Comparison of ENCODE assay signal across 1 cellular context in the genomic region with DNA sequence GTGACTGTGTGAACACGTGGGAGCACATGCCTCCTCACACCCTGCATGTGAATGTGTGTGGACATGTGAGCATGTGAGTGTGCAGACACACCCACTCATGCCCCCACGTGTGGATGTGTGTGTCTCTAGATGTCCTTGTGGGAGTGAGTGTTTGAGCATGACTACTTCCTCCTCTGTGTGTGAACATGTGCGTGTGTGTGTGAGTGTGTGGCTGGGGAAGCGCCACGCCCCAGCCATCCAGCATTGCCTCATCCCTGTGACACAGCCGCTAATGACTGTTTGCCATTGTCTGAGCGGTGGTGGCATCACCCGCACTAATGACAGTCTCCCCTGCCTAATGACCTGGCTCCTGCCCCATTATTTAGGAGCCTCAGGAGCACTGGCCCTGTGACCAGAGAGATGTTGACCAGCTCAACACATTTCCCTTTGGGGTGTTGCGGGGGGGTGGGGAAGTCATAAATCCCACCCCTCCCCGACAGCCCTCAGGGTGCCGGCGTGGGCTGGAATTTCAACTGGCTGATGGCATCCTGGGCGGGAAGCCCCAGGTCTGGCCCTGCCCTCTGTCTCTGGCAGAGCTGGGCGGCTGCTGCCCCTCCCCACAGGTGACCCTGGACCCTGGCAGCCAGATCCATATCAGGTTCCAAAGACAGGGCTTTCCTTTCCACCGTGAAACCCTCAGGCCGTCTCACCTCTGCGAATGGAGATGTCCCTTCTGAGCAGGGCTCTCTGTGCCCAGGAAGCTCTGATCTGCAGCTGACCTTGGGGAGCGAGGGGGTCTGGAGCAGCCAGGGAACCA.
TF ChIP-seq lines count a peak whose summit lies in the region.

No MANE protein-coding gene starts in this region.

TF ChIP-seq in HEK293, 187 proteins besides CTCF, POLR2A, EP300 and RAD21 (continued from another document and continues in another):
- peak; percentile 99 for TF ChIP-seq ZFHX2 (tag by site-specific recombination; conservative IDR thresholded peaks at IDR 0.05)
- TF ChIP-seq ZSCAN16 (tag by site-specific recombination; IDR thresholded peaks at IDR 0.05) = no peak
- no peak for TF ChIP-seq ZNF48 (tag by site-specific recombination; IDR thresholded peaks at IDR 0.05)
- TF ChIP-seq ZBTB48 (tag by site-specific recombination; IDR thresholded peaks at IDR 0.05) = 0 out of 2 replicates have a peak, but pooled peaks have one; percentile 18
- TF ChIP-seq, protein P1, sequence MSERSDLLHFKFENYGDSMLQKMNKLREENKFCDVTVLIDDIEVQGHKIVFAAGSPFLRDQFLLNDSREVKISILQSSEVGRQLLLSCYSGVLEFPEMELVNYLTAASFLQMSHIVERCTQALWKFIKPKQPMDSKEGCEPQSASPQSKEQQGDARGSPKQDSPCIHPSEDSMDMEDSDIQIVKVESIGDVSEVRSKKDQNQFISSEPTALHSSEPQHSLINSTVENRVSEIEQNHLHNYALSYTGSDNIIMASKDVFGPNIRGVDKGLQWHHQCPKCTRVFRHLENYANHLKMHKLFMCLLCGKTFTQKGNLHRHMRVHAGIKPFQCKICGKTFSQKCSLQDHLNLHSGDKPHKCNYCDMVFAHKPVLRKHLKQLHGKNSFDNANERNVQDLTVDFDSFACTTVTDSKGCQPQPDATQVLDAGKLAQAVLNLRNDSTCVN (tag by site-specific recombination; optimal IDR thresholded peaks at IDR 0.05) = no peak
- TF ChIP-seq ZNF248 (tag by site-specific recombination; IDR thresholded peaks at IDR 0.05) = no peak
- TF ChIP-seq, protein P2, sequence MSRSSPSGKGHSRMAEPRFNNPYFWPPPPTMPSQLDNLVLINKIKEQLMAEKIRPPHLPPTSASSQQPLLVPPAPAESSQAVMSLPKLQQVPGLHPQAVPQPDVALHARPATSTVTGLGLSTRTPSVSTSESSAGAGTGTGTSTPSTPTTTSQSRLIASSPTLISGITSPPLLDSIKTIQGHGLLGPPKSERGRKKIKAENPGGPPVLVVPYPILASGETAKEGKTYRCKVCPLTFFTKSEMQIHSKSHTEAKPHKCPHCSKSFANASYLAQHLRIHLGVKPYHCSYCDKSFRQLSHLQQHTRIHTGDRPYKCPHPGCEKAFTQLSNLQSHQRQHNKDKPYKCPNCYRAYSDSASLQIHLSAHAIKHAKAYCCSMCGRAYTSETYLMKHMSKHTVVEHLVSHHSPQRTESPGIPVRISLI (tag by site-specific recombination; IDR thresholded peaks at IDR 0.05) = no peak
- TF ChIP-seq ZNF501 (tag by site-specific recombination; IDR thresholded peaks at IDR 0.05) = no peak
- TF ChIP-seq ZSCAN23 (tag by site-specific recombination; IDR thresholded peaks at IDR 0.05) = no peak
- TF ChIP-seq ZNF768 (tag by site-specific recombination; IDR thresholded peaks at IDR 0.05) = no peak
- no peak for TF ChIP-seq ZNF529 (tag by site-specific recombination; IDR thresholded peaks at IDR 0.05; ENCODE audit: insufficient replicate concordance)
- TF ChIP-seq, protein P3, sequence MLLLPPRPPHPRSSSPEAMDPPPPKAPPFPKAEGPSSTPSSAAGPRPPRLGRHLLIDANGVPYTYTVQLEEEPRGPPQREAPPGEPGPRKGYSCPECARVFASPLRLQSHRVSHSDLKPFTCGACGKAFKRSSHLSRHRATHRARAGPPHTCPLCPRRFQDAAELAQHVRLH (tag by site-specific recombination; IDR thresholded peaks at IDR 0.05) = no peak
- no peak for TF ChIP-seq ZNF76 (tag by site-specific recombination; IDR thresholded peaks at IDR 0.05; ENCODE audit: borderline replicate concordance, low read depth)
- TF ChIP-seq ZBTB21 (tag by site-specific recombination; IDR thresholded peaks at IDR 0.05) = peak; percentile 88
- TF ChIP-seq ZFP69B (tag by site-specific recombination; IDR thresholded peaks at IDR 0.05) = no peak
- TF ChIP-seq, protein P4, sequence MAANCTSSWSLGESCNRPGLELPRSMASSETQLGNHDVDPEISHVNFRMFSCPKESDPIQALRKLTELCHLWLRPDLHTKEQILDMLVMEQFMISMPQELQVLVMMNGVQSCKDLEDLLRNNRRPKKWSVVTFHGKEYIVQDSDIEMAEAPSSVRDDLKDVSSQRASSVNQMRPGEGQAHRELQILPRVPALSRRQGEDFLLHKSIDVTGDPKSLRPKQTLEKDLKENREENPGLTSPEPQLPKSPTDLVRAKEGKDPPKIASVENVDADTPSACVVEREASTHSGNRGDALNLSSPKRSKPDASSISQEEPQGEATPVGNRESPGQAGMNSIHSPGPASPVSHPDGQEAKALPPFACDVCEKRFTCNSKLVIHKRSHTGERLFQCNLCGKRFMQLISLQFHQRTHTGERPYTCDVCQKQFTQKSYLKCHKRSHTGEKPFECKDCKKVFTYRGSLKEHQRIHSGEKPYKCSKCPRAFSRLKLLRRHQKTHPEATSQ (tag by site-specific recombination; IDR thresholded peaks at IDR 0.05) = no peak
- no peak for TF ChIP-seq ZFP3 (tag by site-specific recombination; IDR thresholded peaks at IDR 0.05; ENCODE audit: low read depth)
- TF ChIP-seq ZNF530 (tag by site-specific recombination; IDR thresholded peaks at IDR 0.05; ENCODE audit: low read depth) = no peak
- TF ChIP-seq ZNF596 (tag by site-specific recombination; IDR thresholded peaks at IDR 0.05) = no peak
- TF ChIP-seq ZNF350 (tag by site-specific recombination; IDR thresholded peaks at IDR 0.05) = no peak
- TF ChIP-seq IKZF3 (tag by site-specific recombination; IDR thresholded peaks at IDR 0.05) = no peak
- TF ChIP-seq ZNF366 (tag by site-specific recombination; conservative IDR thresholded peaks at IDR 0.05) = peak; percentile 83
- no peak for TF ChIP-seq GLI2 (tag by site-specific recombination; IDR thresholded peaks at IDR 0.05; ENCODE audit: borderline replicate concordance, low read depth)
- TF ChIP-seq ZNF146 (tag by site-specific recombination; IDR thresholded peaks at IDR 0.05) = no peak
- peak; percentile 96 for TF ChIP-seq KLF1 (tag by site-specific recombination; IDR thresholded peaks at IDR 0.05)
- no peak for TF ChIP-seq ZNF184 (tag by site-specific recombination; IDR thresholded peaks at IDR 0.05)
- TF ChIP-seq BCL11B (tag by site-specific recombination; IDR thresholded peaks at IDR 0.05; ENCODE audit: low read depth) = 0 out of 2 replicates have a peak, but pooled peaks have one; percentile 11
- no peak for TF ChIP-seq ZNF19 (tag by site-specific recombination; IDR thresholded peaks at IDR 0.05; ENCODE audit: low read depth)
- TF ChIP-seq ZNF843 (tag by site-specific recombination; IDR thresholded peaks at IDR 0.05) = peak; percentile 65; the same call in 1 of the 2 replicates
- TF ChIP-seq ZBTB7A (tag by site-specific recombination; IDR thresholded peaks at IDR 0.05; ENCODE audit: low read depth) = no peak
- TF ChIP-seq ZNF776 (tag by site-specific recombination; IDR thresholded peaks at IDR 0.05; ENCODE audit: borderline replicate concordance) = peak; percentile 38; the same call in 1 of the 2 replicates
- TF ChIP-seq REPIN1 (tag by site-specific recombination; IDR thresholded peaks at IDR 0.05; ENCODE audit: low read depth) = no peak
- TF ChIP-seq, protein P5, sequence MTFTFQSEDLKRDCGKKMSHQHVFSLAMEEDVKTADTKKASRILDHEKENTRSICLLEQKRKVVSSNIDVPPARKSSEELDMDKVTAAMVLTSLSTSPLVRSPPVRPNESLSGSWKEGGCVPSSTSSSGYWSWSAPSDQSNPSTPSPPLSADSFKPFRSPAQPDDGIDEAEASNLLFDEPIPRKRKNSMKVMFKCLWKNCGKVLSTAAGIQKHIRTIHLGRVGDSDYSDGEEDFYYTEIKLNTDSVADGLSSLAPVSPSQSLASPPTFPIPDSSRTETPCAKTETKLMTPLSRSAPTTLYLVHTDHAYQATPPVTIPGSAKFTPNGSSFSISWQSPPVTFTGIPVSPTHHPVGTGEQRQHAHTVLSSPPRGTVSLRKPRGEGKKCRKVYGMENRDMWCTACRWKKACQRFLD (tag by site-specific recombination; IDR thresholded peaks at IDR 0.05) = no peak
- no peak for TF ChIP-seq ZNF549 (tag by site-specific recombination; IDR thresholded peaks at IDR 0.05)
- TF ChIP-seq SALL2 (tag by site-specific recombination; IDR thresholded peaks at IDR 0.05; ENCODE audit: borderline replicate concordance) = no peak
- no peak for TF ChIP-seq ZNF558 (tag by site-specific recombination; IDR thresholded peaks at IDR 0.05)
- no peak for TF ChIP-seq ZNF416 (tag by site-specific recombination; IDR thresholded peaks at IDR 0.05)
- TF ChIP-seq ZNF24 (tag by site-specific recombination; IDR thresholded peaks at IDR 0.05) = peak; percentile 87
- TF ChIP-seq, protein P6, sequence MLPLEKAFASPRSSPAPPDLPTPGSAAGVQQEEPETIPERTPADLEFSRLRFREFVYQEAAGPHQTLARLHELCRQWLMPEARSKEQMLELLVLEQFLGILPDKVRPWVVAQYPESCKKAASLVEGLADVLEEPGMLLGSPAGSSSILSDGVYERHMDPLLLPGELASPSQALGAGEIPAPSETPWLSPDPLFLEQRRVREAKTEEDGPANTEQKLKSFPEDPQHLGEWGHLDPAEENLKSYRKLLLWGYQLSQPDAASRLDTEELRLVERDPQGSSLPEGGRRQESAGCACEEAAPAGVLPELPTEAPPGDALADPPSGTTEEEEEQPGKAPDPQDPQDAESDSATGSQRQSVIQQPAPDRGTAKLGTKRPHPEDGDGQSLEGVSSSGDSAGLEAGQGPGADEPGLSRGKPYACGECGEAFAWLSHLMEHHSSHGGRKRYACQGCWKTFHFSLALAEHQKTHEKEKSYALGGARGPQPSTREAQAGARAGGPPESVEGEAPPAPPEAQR (tag by site-specific recombination; IDR thresholded peaks at IDR 0.05) = peak; percentile 39; the same call in 1 of the 2 replicates
- TF ChIP-seq, protein P7, sequence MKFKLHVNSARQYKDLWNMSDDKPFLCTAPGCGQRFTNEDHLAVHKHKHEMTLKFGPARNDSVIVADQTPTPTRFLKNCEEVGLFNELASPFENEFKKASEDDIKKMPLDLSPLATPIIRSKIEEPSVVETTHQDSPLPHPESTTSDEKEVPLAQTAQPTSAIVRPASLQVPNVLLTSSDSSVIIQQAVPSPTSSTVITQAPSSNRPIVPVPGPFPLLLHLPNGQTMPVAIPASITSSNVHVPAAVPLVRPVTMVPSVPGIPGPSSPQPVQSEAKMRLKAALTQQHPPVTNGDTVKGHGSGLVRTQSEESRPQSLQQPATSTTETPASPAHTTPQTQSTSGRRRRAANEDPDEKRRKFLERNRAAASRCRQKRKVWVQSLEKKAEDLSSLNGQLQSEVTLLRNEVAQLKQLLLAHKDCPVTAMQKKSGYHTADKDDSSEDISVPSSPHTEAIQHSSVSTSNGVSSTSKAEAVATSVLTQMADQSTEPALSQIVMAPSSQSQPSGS (tag by site-specific recombination; IDR thresholded peaks at IDR 0.05; ENCODE audit: low read depth) = no peak
- TF ChIP-seq YY2 (tag by site-specific recombination; IDR thresholded peaks at IDR 0.05) = peak; percentile 80
- no peak for TF ChIP-seq ZNF560 (tag by site-specific recombination; IDR thresholded peaks at IDR 0.05; ENCODE audit: borderline replicate concordance)
- TF ChIP-seq, protein P8, sequence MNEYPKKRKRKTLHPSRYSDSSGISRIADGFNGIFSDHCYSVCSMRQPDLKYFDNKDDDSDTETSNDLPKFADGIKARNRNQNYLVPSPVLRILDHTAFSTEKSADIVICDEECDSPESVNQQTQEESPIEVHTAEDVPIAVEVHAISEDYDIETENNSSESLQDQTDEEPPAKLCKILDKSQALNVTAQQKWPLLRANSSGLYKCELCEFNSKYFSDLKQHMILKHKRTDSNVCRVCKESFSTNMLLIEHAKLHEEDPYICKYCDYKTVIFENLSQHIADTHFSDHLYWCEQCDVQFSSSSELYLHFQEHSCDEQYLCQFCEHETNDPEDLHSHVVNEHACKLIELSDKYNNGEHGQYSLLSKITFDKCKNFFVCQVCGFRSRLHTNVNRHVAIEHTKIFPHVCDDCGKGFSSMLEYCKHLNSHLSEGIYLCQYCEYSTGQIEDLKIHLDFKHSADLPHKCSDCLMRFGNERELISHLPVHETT (tag by site-specific recombination; IDR thresholded peaks at IDR 0.05) = peak; percentile 52; the same call in 1 of the 2 replicates
- TF ChIP-seq, protein P9, sequence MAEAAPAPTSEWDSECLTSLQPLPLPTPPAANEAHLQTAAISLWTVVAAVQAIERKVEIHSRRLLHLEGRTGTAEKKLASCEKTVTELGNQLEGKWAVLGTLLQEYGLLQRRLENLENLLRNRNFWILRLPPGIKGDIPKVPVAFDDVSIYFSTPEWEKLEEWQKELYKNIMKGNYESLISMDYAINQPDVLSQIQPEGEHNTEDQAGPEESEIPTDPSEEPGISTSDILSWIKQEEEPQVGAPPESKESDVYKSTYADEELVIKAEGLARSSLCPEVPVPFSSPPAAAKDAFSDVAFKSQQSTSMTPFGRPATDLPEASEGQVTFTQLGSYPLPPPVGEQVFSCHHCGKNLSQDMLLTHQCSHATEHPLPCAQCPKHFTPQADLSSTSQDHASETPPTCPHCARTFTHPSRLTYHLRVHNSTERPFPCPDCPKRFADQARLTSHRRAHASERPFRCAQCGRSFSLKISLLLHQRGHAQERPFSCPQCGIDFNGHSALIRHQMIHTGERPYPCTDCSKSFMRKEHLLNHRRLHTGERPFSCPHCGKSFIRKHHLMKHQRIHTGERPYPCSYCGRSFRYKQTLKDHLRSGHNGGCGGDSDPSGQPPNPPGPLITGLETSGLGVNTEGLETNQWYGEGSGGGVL (tag by site-specific recombination; IDR thresholded peaks at IDR 0.05) = peak; percentile 93
- peak; percentile 96 for TF ChIP-seq KLF7 (tag by site-specific recombination; IDR thresholded peaks at IDR 0.05; ENCODE audit: borderline replicate concordance)
- TF ChIP-seq HOXC10 (CRISPR knock-in tag; IDR thresholded peaks at IDR 0.05) = no peak
- no peak for TF ChIP-seq ZNF571 (tag by site-specific recombination; IDR thresholded peaks at IDR 0.05)
- TF ChIP-seq, protein P10, sequence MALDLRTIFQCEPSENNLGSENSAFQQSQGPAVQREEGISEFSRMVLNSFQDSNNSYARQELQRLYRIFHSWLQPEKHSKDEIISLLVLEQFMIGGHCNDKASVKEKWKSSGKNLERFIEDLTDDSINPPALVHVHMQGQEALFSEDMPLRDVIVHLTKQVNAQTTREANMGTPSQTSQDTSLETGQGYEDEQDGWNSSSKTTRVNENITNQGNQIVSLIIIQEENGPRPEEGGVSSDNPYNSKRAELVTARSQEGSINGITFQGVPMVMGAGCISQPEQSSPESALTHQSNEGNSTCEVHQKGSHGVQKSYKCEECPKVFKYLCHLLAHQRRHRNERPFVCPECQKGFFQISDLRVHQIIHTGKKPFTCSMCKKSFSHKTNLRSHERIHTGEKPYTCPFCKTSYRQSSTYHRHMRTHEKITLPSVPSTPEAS (tag by site-specific recombination; IDR thresholded peaks at IDR 0.05) = peak; percentile 71
- TF ChIP-seq, protein P11, sequence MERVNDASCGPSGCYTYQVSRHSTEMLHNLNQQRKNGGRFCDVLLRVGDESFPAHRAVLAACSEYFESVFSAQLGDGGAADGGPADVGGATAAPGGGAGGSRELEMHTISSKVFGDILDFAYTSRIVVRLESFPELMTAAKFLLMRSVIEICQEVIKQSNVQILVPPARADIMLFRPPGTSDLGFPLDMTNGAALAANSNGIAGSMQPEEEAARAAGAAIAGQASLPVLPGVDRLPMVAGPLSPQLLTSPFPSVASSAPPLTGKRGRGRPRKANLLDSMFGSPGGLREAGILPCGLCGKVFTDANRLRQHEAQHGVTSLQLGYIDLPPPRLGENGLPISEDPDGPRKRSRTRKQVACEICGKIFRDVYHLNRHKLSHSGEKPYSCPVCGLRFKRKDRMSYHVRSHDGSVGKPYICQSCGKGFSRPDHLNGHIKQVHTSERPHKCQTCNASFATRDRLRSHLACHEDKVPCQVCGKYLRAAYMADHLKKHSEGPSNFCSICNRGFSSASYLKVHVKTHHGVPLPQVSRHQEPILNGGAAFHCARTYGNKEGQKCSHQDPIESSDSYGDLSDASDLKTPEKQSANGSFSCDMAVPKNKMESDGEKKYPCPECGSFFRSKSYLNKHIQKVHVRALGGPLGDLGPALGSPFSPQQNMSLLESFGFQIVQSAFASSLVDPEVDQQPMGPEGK (tag by site-specific recombination; IDR thresholded peaks at IDR 0.05) = peak; percentile 76
